ENCODE assay signal across 20 cellular contexts in genomic region chr18:38313851-38314250, GRCh38.
"Had no signal": no experiment of that assay in that cellular context is flagged by ENCODE, and none has a peak within 500 bp of the region (broad histone marks: within the 10 kb centered on the region; RNA-seq: fewer than 3 reads in every experiment).

No MANE protein-coding gene starts in this region.

- H3K27me3 ChIP-seq: heart left ventricle, right lobe of liver, tibial artery, upper lobe of left lung, uterus had no signal

- H3K9me3 ChIP-seq: heart left ventricle, psoas muscle, right lobe of liver, tibial artery, upper lobe of left lung, uterus had no signal

- H3K9me3 Mint-ChIP-seq: endodermal cell; nephron progenitor cell; stimulated activated naive CD8-positive, alpha-beta T cell treated with anti-CD3 and anti-CD28 coated beads, Interleukin-15, Interleukin-2, amounts not matched to agents 100 ng/mL and 50 ng/mL, for 24 hours had no signal

- H3K4me1 Mint-ChIP-seq: endodermal cell; naive B cell; stimulated activated memory B cell treated with anti-CD40 and anti-IgM and Interleukin-4, amounts not matched to agents 10 μg/mL and 1 μg/mL and 100 μg/mL, for 72 hours had no signal

- H3K27ac Mint-ChIP-seq: endodermal cell; naive B cell; nephron progenitor cell; stimulated activated memory B cell treated with anti-CD40 and anti-IgM and Interleukin-4, amounts not matched to agents 10 μg/mL and 1 μg/mL and 100 μg/mL, for 72 hours; stimulated activated naive CD8-positive, alpha-beta T cell treated with anti-CD3 and anti-CD28 coated beads, Interleukin-15, Interleukin-2, amounts not matched to agents 100 ng/mL and 50 ng/mL, for 24 hours had no signal

- ATAC-seq: heart left ventricle; left lobe of liver; psoas muscle; right lobe of liver; stimulated activated memory B cell treated with anti-CD40 and anti-IgM and Interleukin-4, amounts not matched to agents 10 μg/mL and 1 μg/mL and 100 μg/mL, for 72 hours had no signal

- H3K4me3 Mint-ChIP-seq: endodermal cell; naive B cell; nephron progenitor cell; stimulated activated memory B cell treated with anti-CD40 and anti-IgM and Interleukin-4, amounts not matched to agents 10 μg/mL and 1 μg/mL and 100 μg/mL, for 72 hours; stimulated activated naive CD8-positive, alpha-beta T cell treated with anti-CD3 and anti-CD28 coated beads, Interleukin-15, Interleukin-2, amounts not matched to agents 100 ng/mL and 50 ng/mL, for 24 hours had no signal

- H3K36me3 Mint-ChIP-seq: naive B cell; stimulated activated memory B cell treated with anti-CD40 and anti-IgM and Interleukin-4, amounts not matched to agents 10 μg/mL and 1 μg/mL and 100 μg/mL, for 72 hours had no signal

- H3K27me3 Mint-ChIP-seq: naive B cell; stimulated activated memory B cell treated with anti-CD40 and anti-IgM and Interleukin-4, amounts not matched to agents 10 μg/mL and 1 μg/mL and 100 μg/mL, for 72 hours; stimulated activated naive CD8-positive, alpha-beta T cell treated with anti-CD3 and anti-CD28 coated beads, Interleukin-15, Interleukin-2, amounts not matched to agents 100 ng/mL and 50 ng/mL, for 24 hours had no signal

- H3K4me3 ChIP-seq: coronary artery, heart left ventricle, psoas muscle, right lobe of liver, tibial artery, upper lobe of left lung, uterus had no signal

- DNase-seq: effector CD4-positive, alpha-beta T cell; endodermal cell; foreskin melanocyte; heart left ventricle; hypothalamus; kidney glomerular epithelial cell; naive B cell; nephron progenitor cell; psoas muscle; retina; right lobe of liver; stimulated activated CD4-positive, alpha-beta T cell treated with anti-CD3 and anti-CD28 coated beads, Interleukin-1b, Interleukin-23, amount 100 ng/mL, for 48 hours; stimulated activated CD4-positive, alpha-beta T cell treated with anti-CD3 and anti-CD28 coated beads, Interleukin-4, amount 100 ng/mL, for 24 hours; tibial artery; upper lobe of left lung; uterus had no signal

- H3K27ac ChIP-seq: coronary artery, heart left ventricle, psoas muscle, right lobe of liver, tibial artery, upper lobe of left lung, uterus had no signal

- H3K4me1 ChIP-seq: heart left ventricle, psoas muscle, right lobe of liver, tibial artery, upper lobe of left lung, uterus had no signal

- H3K36me3 ChIP-seq: heart left ventricle, right lobe of liver, tibial artery, upper lobe of left lung, uterus had no signal
